26 cellular contexts compared by ENCODE assay signal in genomic region chrX:82756272-82756671, GRCh38.
"Had no signal": no experiment of that assay in that cellular context is flagged by ENCODE, and none has a peak within 500 bp of the region (broad histone marks: within the 10 kb centered on the region; RNA-seq: fewer than 3 reads in every experiment).

No MANE protein-coding gene starts in this region.

- H3K27ac Mint-ChIP-seq: activated CD8-positive, alpha-beta T cell treated with anti-CD3 and anti-CD28 coated beads, Interleukin-2, amount 10 ng/mL, durations not matched to agents 7 days and 5 days; activated naive CD8-positive, alpha-beta T cell treated with anti-CD3 and anti-CD28 coated beads, Interleukin-2, amount 10 ng/mL, durations not matched to agents 7 days and 5 days had no signal

- H3K4me3 Mint-ChIP-seq: activated CD8-positive, alpha-beta T cell treated with anti-CD3 and anti-CD28 coated beads, Interleukin-2, amount 10 ng/mL, durations not matched to agents 7 days and 5 days; activated naive CD8-positive, alpha-beta T cell treated with anti-CD3 and anti-CD28 coated beads, Interleukin-2, amount 10 ng/mL, durations not matched to agents 7 days and 5 days; central memory CD8-positive, alpha-beta T cell had no signal

- H3K36me3 Mint-ChIP-seq: activated naive CD8-positive, alpha-beta T cell treated with anti-CD3 and anti-CD28 coated beads, Interleukin-2, amount 10 ng/mL, durations not matched to agents 7 days and 5 days had no signal

- H3K9me3 Mint-ChIP-seq: activated naive CD8-positive, alpha-beta T cell treated with anti-CD3 and anti-CD28 coated beads, Interleukin-2, amount 10 ng/mL, durations not matched to agents 7 days and 5 days; central memory CD8-positive, alpha-beta T cell had no signal

- H3K27ac ChIP-seq: adrenal gland, SJSA1 had no signal

- H3K27me3 Mint-ChIP-seq: activated naive CD8-positive, alpha-beta T cell treated with anti-CD3 and anti-CD28 coated beads, Interleukin-2, amount 10 ng/mL, durations not matched to agents 7 days and 5 days; central memory CD8-positive, alpha-beta T cell had no signal

- H3K4me3 ChIP-seq: adrenal gland, SJSA1 had no signal

- ATAC-seq: activated CD4-positive, CD25-positive, alpha-beta regulatory T cell treated with anti-CD3 and anti-CD28 coated beads, Interleukin-2, amount 50 U/mL, for 24 hours; activated CD8-positive, alpha-beta T cell treated with anti-CD3 and anti-CD28 coated beads, Interleukin-2, amount 10 ng/mL, durations not matched to agents 7 days and 5 days; Panc1; SK-N-SH treated with all-trans-retinoic acid at 6 μM for 48 hours had no signal

- DNase-seq: activated CD4-positive, alpha-beta T cell treated with anti-CD3 and anti-CD28 coated beads for 4 hours; activated CD8-positive, alpha-beta memory T cell treated with anti-CD3 and anti-CD28 coated beads, Interleukin-2, amount 50 U/mL, for 48 hours; activated CD8-positive, alpha-beta T cell treated with anti-CD3 and anti-CD28 coated beads, Interleukin-2, amount 10 ng/mL, durations not matched to agents 7 days and 5 days; activated naive CD4-positive, alpha-beta T cell treated with anti-CD3 and anti-CD28 coated beads, Interleukin-2, amount 50 U/mL, for 16 hours; activated naive CD8-positive, alpha-beta T cell treated with anti-CD3 and anti-CD28 coated beads, Interleukin-2, amount 10 ng/mL, durations not matched to agents 7 days and 5 days; activated T-cell treated with anti-CD3 and anti-CD28 coated beads, Interleukin-2, amount 50 U/mL, for 1 hour; adrenal gland; aorta; Kasumi-1; NCI-H1092; NCI-H1417 treated with DMSO at 0.1 percent for 48 hours; NCI-H1694; NCI-H2029; NCI-H2107; NCI-H2171 treated with DMSO at 0.1 percent for 48 hours; NCI-H226; NCI-H526; NCI-H774; RPMI8226; SHP77; SW 1271 had no signal

- H3K4me1 Mint-ChIP-seq: activated naive CD8-positive, alpha-beta T cell treated with anti-CD3 and anti-CD28 coated beads, Interleukin-2, amount 10 ng/mL, durations not matched to agents 7 days and 5 days; central memory CD8-positive, alpha-beta T cell had no signal
